8 cellular contexts compared by ENCODE assay signal in genomic region chr18:48445540-48445939, GRCh38. TPM values are rescaled to one million over a fixed set of nuclear protein-coding genes. Genes with fewer than 3 reads are reported as not detected.
DNase-seq lines count a peak whose midpoint lies in the region; ATAC-seq and TF ChIP-seq lines count a peak whose summit lies in the region.

No MANE protein-coding gene starts in this region.

- H3K36me3 ChIP-seq in SJSA1 (no peaks in the 10 kb centered on the region), cardiac muscle cell (no peaks in the 10 kb centered on the region)

- H3K27ac ChIP-seq in SJSA1, result no peak overlapping the region
- no peak overlapping the region for H3K27ac ChIP-seq in cardiac muscle cell

- ATAC-seq in GM21526 (IDR thresholded peaks at IDR 0.05; ENCODE audit: low FRiP score, unreplicated experiment), result peak; percentile 72
- ATAC-seq in HG03095 (IDR thresholded peaks at IDR 0.05; ENCODE audit: unreplicated experiment), result no peak

- H3K4me1 ChIP-seq in SJSA1 (replicated peaks) (peaks cover 3% of the 10 kb centered on the region; the same call in 1 of the 2 replicates), cardiac muscle cell (ENCODE audit: low read depth) (no peaks in the 10 kb centered on the region)

- no peak overlapping the region for H3K4me3 ChIP-seq in NB4 (ENCODE audit: low read depth, low read length)
- H3K4me3 ChIP-seq in SJSA1, result no peak overlapping the region
- no peak overlapping the region for H3K4me3 ChIP-seq in cardiac muscle cell

- peak; percentile 95 for TF ChIP-seq CTCF in NB4 (IDR thresholded peaks at IDR 0.05; ENCODE audit: low read depth, low read length)
- peak; percentile 98 for TF ChIP-seq CTCF in cardiac muscle cell (IDR thresholded peaks at IDR 0.05; ENCODE audit: low read depth, low read length)

- peak; percentile 80 for DNase-seq in COLO668 (lab: John Stamatoyannopoulos, UW; ENCODE audit: unreplicated experiment)
- DNase-seq in NB4 (ENCODE audit: low read depth), result peak; percentile 85
- DNase-seq in SJSA1 (ENCODE audit: low read depth in 1 of 2, low spot score in 2 of 2), result peak; percentile 78 to 82
- DNase-seq in activated naive CD4-positive, alpha-beta T cell (lab: John Stamatoyannopoulos, UW), result peak; percentile 13 to 66 (median 35)
- peak; percentile 84 to 92 for DNase-seq in cardiac muscle cell (ENCODE audit: low read depth in 1 of 2, low spot score in 1 of 2)
- peak; percentile 25 for DNase-seq in putamen (ENCODE audit: low spot score)

- no peak for TF ChIP-seq POLR2A in NB4 (IDR thresholded peaks at IDR 0.05; ENCODE audit: extremely low read depth, insufficient read length)

- H3K27me3 ChIP-seq in SJSA1 (replicated peaks) (peaks cover 14% of the 10 kb centered on the region; the same call in 1 of the 2 replicates), cardiac muscle cell (peaks cover 4% of the 10 kb centered on the region)

- no peaks in the 10 kb centered on the region for H3K9me3 ChIP-seq in SJSA1 (replicated peaks)
- no peaks in the 10 kb centered on the region for H3K9me3 ChIP-seq in cardiac muscle cell (ENCODE audit: low read depth)

RNA-seq across cellular contexts. Expression of gene ZBTB7C, which starts 36.4 kb away (rescaled TPM):
- total RNA-seq in SJSA1 (2014; rRNA removed; shearing (Covaris generic)), result 0.44 and 0.50 TPM in 2 replicates
- total RNA-seq in cardiac muscle cell, result 5.5 and 6.2 TPM in 2 replicates
- polyA plus RNA-seq in cardiac muscle cell, result 2.3 and 3.0 TPM in 2 replicates

Comparison
In these comparisons a context has a peak if more than half of its experiments do, and no peak if none do; other contexts are left out.
1. DNase-seq: peak in every context shown above with its lines; median percentile 88 in cardiac muscle cell; 85 in NB4; 80 in COLO668; 80 in SJSA1; 35 in activated naive CD4-positive, alpha-beta T cell; 25 in putamen.